1 cellular context compared by ENCODE assay signal in the genomic region with DNA sequence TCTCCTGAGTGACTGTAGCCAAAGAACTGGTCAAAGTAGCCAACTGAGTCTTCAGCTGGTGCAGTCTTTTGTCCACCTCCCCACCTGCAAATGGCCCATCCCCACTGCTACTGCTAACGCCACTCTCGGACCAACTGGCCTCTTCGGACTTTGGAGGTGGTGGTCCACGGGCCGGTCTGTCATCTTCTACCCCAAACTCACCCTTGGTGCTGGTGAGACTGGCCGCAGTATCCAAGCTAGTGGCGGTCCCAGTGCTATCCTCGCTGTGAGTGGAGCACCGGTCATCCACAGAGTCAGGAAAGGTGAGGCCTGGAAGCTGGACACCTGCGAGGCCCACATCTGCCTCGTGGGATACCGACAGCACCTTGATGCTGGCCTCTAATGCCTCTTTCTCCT.
TF ChIP-seq lines count a peak whose summit lies in the region.

No MANE protein-coding gene starts in this region.

TF ChIP-seq in WTC11, 78 proteins besides CTCF, POLR2A, EP300 and RAD21 (continued from another document):
- TF ChIP-seq, protein P1, sequence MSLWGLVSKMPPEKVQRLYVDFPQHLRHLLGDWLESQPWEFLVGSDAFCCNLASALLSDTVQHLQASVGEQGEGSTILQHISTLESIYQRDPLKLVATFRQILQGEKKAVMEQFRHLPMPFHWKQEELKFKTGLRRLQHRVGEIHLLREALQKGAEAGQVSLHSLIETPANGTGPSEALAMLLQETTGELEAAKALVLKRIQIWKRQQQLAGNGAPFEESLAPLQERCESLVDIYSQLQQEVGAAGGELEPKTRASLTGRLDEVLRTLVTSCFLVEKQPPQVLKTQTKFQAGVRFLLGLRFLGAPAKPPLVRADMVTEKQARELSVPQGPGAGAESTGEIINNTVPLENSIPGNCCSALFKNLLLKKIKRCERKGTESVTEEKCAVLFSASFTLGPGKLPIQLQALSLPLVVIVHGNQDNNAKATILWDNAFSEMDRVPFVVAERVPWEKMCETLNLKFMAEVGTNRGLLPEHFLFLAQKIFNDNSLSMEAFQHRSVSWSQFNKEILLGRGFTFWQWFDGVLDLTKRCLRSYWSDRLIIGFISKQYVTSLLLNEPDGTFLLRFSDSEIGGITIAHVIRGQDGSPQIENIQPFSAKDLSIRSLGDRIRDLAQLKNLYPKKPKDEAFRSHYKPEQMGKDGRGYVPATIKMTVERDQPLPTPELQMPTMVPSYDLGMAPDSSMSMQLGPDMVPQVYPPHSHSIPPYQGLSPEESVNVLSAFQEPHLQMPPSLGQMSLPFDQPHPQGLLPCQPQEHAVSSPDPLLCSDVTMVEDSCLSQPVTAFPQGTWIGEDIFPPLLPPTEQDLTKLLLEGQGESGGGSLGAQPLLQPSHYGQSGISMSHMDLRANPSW (CRISPR knock-in tag; conservative IDR thresholded peaks at IDR 0.05; ENCODE audit: low read depth), result no peak
- TF ChIP-seq, protein P2, sequence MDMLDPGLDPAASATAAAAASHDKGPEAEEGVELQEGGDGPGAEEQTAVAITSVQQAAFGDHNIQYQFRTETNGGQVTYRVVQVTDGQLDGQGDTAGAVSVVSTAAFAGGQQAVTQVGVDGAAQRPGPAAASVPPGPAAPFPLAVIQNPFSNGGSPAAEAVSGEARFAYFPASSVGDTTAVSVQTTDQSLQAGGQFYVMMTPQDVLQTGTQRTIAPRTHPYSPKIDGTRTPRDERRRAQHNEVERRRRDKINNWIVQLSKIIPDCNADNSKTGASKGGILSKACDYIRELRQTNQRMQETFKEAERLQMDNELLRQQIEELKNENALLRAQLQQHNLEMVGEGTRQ (CRISPR knock-in tag; IDR thresholded peaks at IDR 0.05), result no peak
TF ChIP-seq in WTC11: peak in this region for 0.
